In the genomic region with DNA sequence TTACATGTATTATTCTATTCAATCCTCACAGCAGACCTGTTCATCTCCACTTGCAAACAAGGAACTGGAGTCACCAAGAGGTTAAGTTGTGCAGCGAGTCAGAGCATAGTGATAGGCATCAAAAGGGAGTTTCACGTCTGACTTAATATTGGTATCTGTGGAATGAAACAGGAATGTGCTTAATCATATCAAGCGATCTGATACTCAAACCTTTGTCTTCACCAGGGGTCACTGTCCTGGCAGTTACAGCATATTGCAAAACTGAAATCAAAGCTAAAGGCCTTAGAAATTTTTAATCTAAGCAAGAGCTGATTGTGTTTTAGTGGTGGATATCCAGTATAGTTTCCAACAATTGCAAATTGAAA, we compare ENCODE assay signal across 9 cellular contexts.
A peak's percentile ranks its signal among the peaks of the same experiment; 100 is the strongest.
DNase-seq lines count a peak whose midpoint lies in the region; ATAC-seq and TF ChIP-seq lines count a peak whose summit lies in the region.
"Had no signal": no experiment of that assay in that cellular context is flagged by ENCODE, and none has a peak within 500 bp of the region (broad histone marks: within the 10 kb centered on the region; RNA-seq: fewer than 3 reads in every experiment).

No MANE protein-coding gene starts in this region.

- H3K27ac ChIP-seq in foreskin keratinocyte (no peak overlapping the region), ovary (no peak overlapping the region)

- 38 to 56% (median 46%) methylated on average over 3 of the region's 3 CpGs for WGBS in ovary, 3 donors

- H3K27me3 ChIP-seq in foreskin keratinocyte = no peaks in the 10 kb centered on the region
- no peaks in the 10 kb centered on the region for H3K27me3 ChIP-seq in ovary

- TF ChIP-seq POLR2A in ovary (IDR thresholded peaks at IDR 0.05) = no peak

- H3K4me1 ChIP-seq in foreskin keratinocyte = peaks cover 26% of the 10 kb centered on the region
- no peaks in the 10 kb centered on the region for H3K4me1 ChIP-seq in ovary (ENCODE audit: insufficient read depth)

- H3K36me3 ChIP-seq in ovary = no peaks in the 10 kb centered on the region

- ATAC-seq in foreskin keratinocyte (peak; percentile 87), HG02840 (IDR thresholded peaks at IDR 0.05; ENCODE audit: low FRiP score, unreplicated experiment) (no peak)

- DNase-seq in H4 (ENCODE audit: low spot score) = peak; percentile 34
- DNase-seq in SK-N-DZ (ENCODE audit: low spot score) = peak; percentile 69
- DNase-seq in foreskin keratinocyte = peak; percentile 80 to 92
- DNase-seq in renal cortical epithelial cell (ENCODE audit: low read depth) = peak; percentile 96
- DNase-seq in NCI-H2029 treated with DMSO at 0.1 percent for 48 hours (lab: John Stamatoyannopoulos, UW) = no peak
- DNase-seq in ovary = no peak
- no peak for DNase-seq in cerebellar nuclear complex (lab: John Stamatoyannopoulos, UW)
- DNase-seq: NCI-H2029 had no signal

- no peaks in the 10 kb centered on the region for H3K9me3 ChIP-seq in ovary

- TF ChIP-seq CTCF in foreskin keratinocyte (conservative IDR thresholded peaks at IDR 0.05) (peak; percentile 57), ovary (IDR thresholded peaks at IDR 0.05) (no peak)

- H3K4me3 ChIP-seq in ovary = no peak overlapping the region

- TF ChIP-seq EP300 in ovary (IDR thresholded peaks at IDR 0.05) = no peak

- intact Hi-C loops in ovary (cut with DNase I) = no loop called here

Comparison
In these comparisons a context has a peak if more than half of its experiments do, and no peak if none do; other contexts are left out.
1. DNase-seq: peak in H4 (single experiment), SK-N-DZ (single experiment), foreskin keratinocyte (2 of 2) and renal cortical epithelial cell (single experiment); none in NCI-H2029 treated with DMSO at 0.1 percent for 48 hours (single experiment), ovary (0 of 5) and cerebellar nuclear complex (0 of 2).